In the genomic region with DNA sequence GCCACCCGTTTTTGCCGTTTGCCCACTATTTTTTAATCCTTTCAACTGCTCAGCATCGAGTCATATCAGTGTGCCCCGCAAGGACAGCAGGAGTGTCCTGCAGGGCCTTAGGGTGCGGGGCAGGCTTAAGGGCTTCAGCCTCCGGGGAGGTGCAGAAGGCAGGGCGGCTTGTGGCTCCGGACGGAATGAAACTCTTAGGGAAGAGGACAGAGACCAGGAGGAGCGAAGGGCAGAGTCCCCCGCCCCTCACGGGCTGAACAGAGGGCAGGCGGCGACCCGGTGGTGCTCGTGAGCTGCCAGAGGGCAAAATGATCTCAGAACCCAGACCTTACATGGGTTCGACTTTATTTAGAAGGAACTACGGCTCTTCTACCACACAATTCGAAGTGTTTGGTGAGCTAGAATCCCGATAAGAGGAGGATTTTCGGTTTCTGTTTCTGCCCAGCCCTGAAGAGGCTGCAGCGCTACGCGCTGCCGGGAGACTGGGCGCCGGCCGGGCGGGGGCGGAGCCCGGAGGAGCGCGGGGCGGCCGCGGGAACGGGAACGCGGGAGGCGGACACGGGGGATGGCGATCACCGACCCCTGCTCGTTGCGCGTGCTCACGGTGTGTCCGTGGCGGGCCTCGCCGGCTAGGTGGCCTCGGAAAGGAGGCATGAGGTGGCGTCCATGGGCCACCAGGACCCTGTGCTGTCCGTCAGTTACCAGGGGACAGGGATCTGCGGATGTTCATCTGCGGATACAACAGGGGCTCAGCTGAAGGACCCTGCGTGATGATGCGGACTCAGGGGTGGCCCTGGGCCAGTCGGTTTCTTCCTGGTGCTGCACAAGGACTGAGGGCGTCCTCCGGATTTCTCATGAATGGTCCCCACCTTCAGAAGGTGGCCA, we compare ENCODE assay signal across 8 cellular contexts.
DNase-seq lines count a peak whose midpoint lies in the region; ATAC-seq and FAIRE-seq lines count a peak whose summit lies in the region.

No MANE protein-coding gene starts in this region.

- H3K4me3 Mint-ChIP-seq in effector memory CD8-positive, alpha-beta T cell, result peak overlapping the region; percentile 99

- peak; percentile 51 for ATAC-seq in HG02884 (IDR thresholded peaks at IDR 0.05; ENCODE audit: unreplicated experiment)
- ATAC-seq in effector memory CD8-positive, alpha-beta T cell (replicated peaks), result peak; percentile 74

- FAIRE-seq in GM18507 (lab: Jason Lieb, UNC), result peak; percentile 78

- H3K27ac Mint-ChIP-seq in effector memory CD8-positive, alpha-beta T cell, result peak overlapping the region; percentile 99

- no peaks in the 10 kb centered on the region for H3K9me3 Mint-ChIP-seq in effector memory CD8-positive, alpha-beta T cell

- peaks cover 13% of the 10 kb centered on the region for H3K36me3 Mint-ChIP-seq in effector memory CD8-positive, alpha-beta T cell (ENCODE audit: insufficient read depth)

- H3K4me1 Mint-ChIP-seq in effector memory CD8-positive, alpha-beta T cell (ENCODE audit: low read depth in 2 of 2), result peaks cover 40 to 44% of the 10 kb centered on the region in 2 donors

- peak overlapping the region; percentile 92 for H2AFZ ChIP-seq in ACC112 (ENCODE audit: low read length, unreplicated experiment)

- H3K27ac ChIP-seq in ACC112 (ENCODE audit: low read depth, low read length), result peak overlapping the region; percentile 91

- peaks cover 14% of the 10 kb centered on the region for H3K79me2 ChIP-seq in ACC112 (ENCODE audit: control insufficient read depth, insufficient read depth, low read length, unreplicated experiment)

- H3K27me3 Mint-ChIP-seq in effector memory CD8-positive, alpha-beta T cell, result no peaks in the 10 kb centered on the region

- H3K36me3 ChIP-seq in ACC112 (ENCODE audit: insufficient read depth, low read length), result no peaks in the 10 kb centered on the region; the same call in 1 of the 2 replicates

- DNase-seq in GM18507 (ENCODE audit: extremely low spot score, insufficient read length, low read depth), result peak; percentile 63
- peak; percentile 35 for DNase-seq in NCI-H345 treated with DMSO at 0.1 percent for 48 hours (lab: John Stamatoyannopoulos, UW; ENCODE audit: unreplicated experiment)
- peak; percentile 58 to 67 for DNase-seq in activated CD4-positive, alpha-beta T cell treated with anti-CD3 and anti-CD28 coated beads, Interleukin-2, amount 50 U/mL, for 48 hours
- DNase-seq in effector memory CD8-positive, alpha-beta T cell, result peak; percentile 48 to 52 (median 51)
- peak; percentile 73 for DNase-seq in medulla oblongata (ENCODE audit: extremely low spot score)
- DNase-seq in stimulated activated CD8-positive, alpha-beta memory T cell treated with anti-CD3 and anti-CD28 coated beads, Interleukin-2, amount 100 ng/mL, for 1 hour (ENCODE audit: low read depth in 2 of 2), result peak; percentile 19 to 30

- peaks cover 49% of the 10 kb centered on the region for H3K4me1 ChIP-seq in ACC112 (ENCODE audit: control insufficient read depth, insufficient read depth, low read length, unreplicated experiment)

- no peaks in the 10 kb centered on the region for H3K27me3 ChIP-seq in ACC112 (ENCODE audit: insufficient read depth, low read length)

- H3K4me3 ChIP-seq in ACC112 (ENCODE audit: low read depth, low read length), result peak overlapping the region; percentile 87

Comparison
In these comparisons a context has a peak if more than half of its experiments do, and no peak if none do; other contexts are left out.
1. Peak in every context shown above with its lines: DNase-seq, ATAC-seq, H3K4me3 ChIP-seq and H3K27ac ChIP-seq.